18 cellular contexts compared by ENCODE assay signal in genomic region chr19:23481043-23481442, GRCh38.
A peak's percentile ranks its signal among the peaks of the same experiment; 100 is the strongest.
DNase-seq lines count a peak whose midpoint lies in the region; ATAC-seq, FAIRE-seq and TF ChIP-seq lines count a peak whose summit lies in the region.
"Had no signal": no experiment of that assay in that cellular context is flagged by ENCODE, and none has a peak within 500 bp of the region (broad histone marks: within the 10 kb centered on the region; RNA-seq: fewer than 3 reads in every experiment).

No MANE protein-coding gene starts in this region.

- peak overlapping the region; percentile 69 for H3K27ac ChIP-seq in PC-3 (ENCODE audit: low read length)
- H3K27ac ChIP-seq in keratinocyte (ENCODE audit: control insufficient read depth, insufficient read depth, low read length) = no peak overlapping the region
- H3K27ac ChIP-seq in adrenal gland = no peak overlapping the region
- H3K27ac ChIP-seq: coronary artery, skin epidermis, suprapubic skin had no signal

- dilution Hi-C loops in keratinocyte (cut with MboI; ENCODE audit: extremely low pct_ligation_motif_present, low sequenced_read_pairs) = no loop called here

- peak; percentile 86 for ATAC-seq in PC-3
- ATAC-seq in GM19452 (IDR thresholded peaks at IDR 0.05; ENCODE audit: unreplicated experiment) = no peak
- ATAC-seq: stimulated activated memory B cell treated with anti-CD40 and anti-IgM and Interleukin-4, amounts not matched to agents 10 μg/mL and 1 μg/mL and 100 μg/mL, for 72 hours had no signal

- no peaks in the 10 kb centered on the region for H3K9me3 ChIP-seq in PC-3 (ENCODE audit: low read length)
- H3K9me3 ChIP-seq in keratinocyte (ENCODE audit: control insufficient read depth, low read depth, low read length) = no peaks in the 10 kb centered on the region
- no peaks in the 10 kb centered on the region for H3K9me3 ChIP-seq in adrenal gland (replicated peaks in 1 of 3)

- H3K36me3 ChIP-seq in PC-3 (ENCODE audit: low read depth, low read length) (no peaks in the 10 kb centered on the region), keratinocyte (ENCODE audit: control insufficient read depth in 2 of 2, extremely low read depth in 1 of 2, insufficient read depth in 2 of 2, low read length in 2 of 2) (no peaks in the 10 kb centered on the region), adrenal gland (replicated peaks in 1 of 2) (no peaks in the 10 kb centered on the region)
- H3K36me3 ChIP-seq: suprapubic skin had no signal

- peak; percentile 81 for FAIRE-seq in keratinocyte (lab: Jason Lieb, UNC)

- WGBS in adrenal gland, 4 donors = 21 to 40% (median 28%) methylated on average over 2 of the region's 2 CpGs

- no peak overlapping the region for H2AFZ ChIP-seq in PC-3 (ENCODE audit: low read length)
- H2AFZ ChIP-seq in keratinocyte (ENCODE audit: control insufficient read depth, low read length) = no peak overlapping the region

- no peaks in the 10 kb centered on the region for H3K9me2 ChIP-seq in PC-3 (replicated peaks; ENCODE audit: low read length)

- H3K9me1 ChIP-seq in keratinocyte (ENCODE audit: control insufficient read depth, extremely low read depth, insufficient read depth, low read length) = no peaks in the 10 kb centered on the region

- CTCF ChIA-PET in PC-3 (lab: Charles Lee) = no interaction called here

- H3K79me2 ChIP-seq in PC-3 (ENCODE audit: low read length) = no peaks in the 10 kb centered on the region
- H3K79me2 ChIP-seq in keratinocyte (ENCODE audit: control insufficient read depth, insufficient read depth, low read length) = no peaks in the 10 kb centered on the region

- H3K4me2 ChIP-seq in PC-3 (ENCODE audit: low read length) = peak overlapping the region; percentile 24; the same call in 1 of the 2 replicates
- H3K4me2 ChIP-seq in keratinocyte (ENCODE audit: control insufficient read depth, extremely low read depth, insufficient read depth, low read depth, low read length) = no peak overlapping the region

- H4K20me1 ChIP-seq in PC-3 (ENCODE audit: low read length) (no peaks in the 10 kb centered on the region), keratinocyte (ENCODE audit: control insufficient read depth, extremely low read depth, insufficient read depth, low read length) (no peaks in the 10 kb centered on the region)

- POLR2A ChIA-PET in PC-3 (lab: Charles Lee; ENCODE audit: unreplicated experiment) = no interaction called here

- intact Hi-C loops in PC-3 (cut with micrococcal nuclease) = loop anchor here (5.0 kb wide), 1 partner anchor 66 kb away; no protein-coding TSS in a partner anchor
- intact Hi-C loops in adrenal gland (cut with DNase I) = no loop called here

- no peaks in the 10 kb centered on the region for H3K27me3 ChIP-seq in PC-3 (ENCODE audit: low read length)
- H3K27me3 ChIP-seq in keratinocyte (ENCODE audit: control insufficient read depth, extremely low read depth, insufficient read depth, low read length) = no peaks in the 10 kb centered on the region
- no peaks in the 10 kb centered on the region for H3K27me3 ChIP-seq in adrenal gland
- H3K27me3 ChIP-seq: suprapubic skin had no signal

- H3K9ac ChIP-seq in PC-3 (ENCODE audit: low read length) = no peak overlapping the region
- no peak overlapping the region for H3K9ac ChIP-seq in keratinocyte (ENCODE audit: control insufficient read depth, extremely low read depth, insufficient read depth, low read length)

- H3F3A ChIP-seq in PC-3 (ENCODE audit: low read length, unreplicated experiment) = no peaks in the 10 kb centered on the region

- TF ChIP-seq CTCF in PC-3 (conservative IDR thresholded peaks at IDR 0.05; ENCODE audit: low read depth, low read length) (no peak), keratinocyte (optimal IDR thresholded peaks at IDR 0.05 in 1 of 3, IDR thresholded peaks at IDR 0.05 in 1 of 3, conservative IDR thresholded peaks at IDR 0.05 in 1 of 3; ENCODE audit: extremely low read depth in 1 of 3, insufficient read depth in 2 of 3, low read length in 3 of 3) (no peak), adrenal gland (IDR thresholded peaks at IDR 0.05) (no peak)

- no TSS peak for BruUV-seq in PC-3 (replicated peaks; lab: Mats Ljungman, UMichigan)

- TF ChIP-seq POLR2A in adrenal gland (IDR thresholded peaks at IDR 0.05) = no peak

- H3K4me3 ChIP-seq in PC-3 (ENCODE audit: low read length) = no peak overlapping the region
- H3K4me3 ChIP-seq in keratinocyte (ENCODE audit: control insufficient read depth in 2 of 3, extremely low read depth in 1 of 3, insufficient read depth in 2 of 3, low read depth in 1 of 3, low read length in 3 of 3) = no peak overlapping the region
- no peak overlapping the region for H3K4me3 ChIP-seq in adrenal gland
- H3K4me3 ChIP-seq: coronary artery, skin epidermis, suprapubic skin had no signal

- H3K4me1 ChIP-seq in PC-3 (ENCODE audit: insufficient read depth, low read length) (peaks cover 32% of the 10 kb centered on the region), keratinocyte (ENCODE audit: control insufficient read depth, extremely low read depth, insufficient read depth, low read length) (no peaks in the 10 kb centered on the region), adrenal gland (replicated peaks in 1 of 2) (no peaks in the 10 kb centered on the region)
- H3K4me1 ChIP-seq: suprapubic skin had no signal

- DNase-seq in DMS53 (lab: John Stamatoyannopoulos, UW) (peak; percentile 96), HPDE6-E6E7 (ENCODE audit: extremely low spot score) (peak; percentile 63), PC-3 (peak; percentile 91), keratinocyte (ENCODE audit: low read depth, low spot score) (peak; percentile 72), amniotic stem cell (lab: John Stamatoyannopoulos, UW) (no peak), adrenal gland (no peak)
- DNase-seq: activated CD4-positive, alpha-beta memory T cell treated with anti-CD3 and anti-CD28 coated beads for 36 hours; activated CD4-positive, CD25-positive, alpha-beta regulatory T cell; activated effector memory CD4-positive, alpha-beta T cell treated with anti-CD3 and anti-CD28 coated beads, Interleukin-2, amount 50 U/mL, for 16 hours; CD4-positive, alpha-beta memory T cell; Kasumi-1; kidney glomerular epithelial cell; T1000 had no signal

Comparison
In these comparisons a context has a peak if more than half of its experiments do, and no peak if none do; other contexts are left out.
1. DNase-seq: peak in DMS53 (single experiment), HPDE6-E6E7 (single experiment), PC-3 (single experiment) and keratinocyte (single experiment); none in amniotic stem cell (single experiment) and adrenal gland (0 of 7).